27 cellular contexts compared by ENCODE assay signal in the genomic region with DNA sequence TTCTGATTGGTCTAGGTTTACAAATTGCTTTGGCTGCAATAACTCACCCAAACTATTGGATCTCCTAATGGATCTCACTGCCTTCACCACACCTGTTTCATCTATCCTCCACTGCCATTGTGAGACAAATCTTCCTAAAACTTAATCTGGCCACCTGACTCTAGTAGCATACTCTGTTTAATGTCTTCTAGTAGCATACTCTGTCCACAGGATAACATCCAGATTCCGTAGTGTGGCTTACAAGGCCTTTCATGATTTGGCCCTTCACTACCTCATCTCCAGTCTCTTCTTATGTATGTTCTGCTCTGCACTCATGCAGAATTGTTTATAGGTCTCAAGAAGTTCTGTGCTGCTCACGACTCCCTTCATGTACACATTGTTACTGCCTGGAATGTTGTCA. TPM values are rescaled to one million over a fixed set of nuclear protein-coding genes. Genes with fewer than 3 reads are reported as not detected.
DNase-seq lines count a peak whose midpoint lies in the region; ATAC-seq, FAIRE-seq and TF ChIP-seq lines count a peak whose summit lies in the region.
"Had no signal": no experiment of that assay in that cellular context is flagged by ENCODE, and none has a peak within 500 bp of the region (broad histone marks: within the 10 kb centered on the region; RNA-seq: fewer than 3 reads in every experiment).

No MANE protein-coding gene starts in this region.

- no peaks in the 10 kb centered on the region for H3K36me3 Mint-ChIP-seq in T-helper 17 cell (ENCODE audit: low read depth)
- H3K36me3 Mint-ChIP-seq: CD8-positive, alpha-beta T cell had no signal

- no peak overlapping the region for H3K4me3 Mint-ChIP-seq in T-helper 17 cell
- H3K4me3 Mint-ChIP-seq: B cell; CD4-positive, alpha-beta T cell; CD8-positive, alpha-beta T cell had no signal

- H3K4me2 ChIP-seq in K562 (ENCODE audit: insufficient read depth, low read length), result no peak overlapping the region
- H3K4me2 ChIP-seq: A549; BLaER1 treated with 17β-estradiol and CSF1 and Interleukin-3, amounts not matched to agents 10 nM and 100 nM had no signal

- H3K27ac ChIP-seq in K562 (ENCODE audit: extremely low read depth, low read depth, low read length), result no peak overlapping the region
- H3K27ac ChIP-seq in sigmoid colon, result peak overlapping the region in 3 of 4 donors; percentile 37 to 49 (median 49)
- H3K27ac ChIP-seq: 22Rv1; A549; BLaER1 treated with 17β-estradiol and CSF1 and Interleukin-3, amounts not matched to agents 10 nM and 100 nM; C4-2B had no signal

- peak overlapping the region; percentile 56; the same call in 1 of the 2 replicates for H2AFZ ChIP-seq in K562 (ENCODE audit: low read depth, low read length)

- intact Hi-C loops in K562 (cut with micrococcal nuclease), result no loop called here
- intact Hi-C loops in sigmoid colon (cut with DNase I), result no loop called here
- intact Hi-C loops in posterior vena cava (cut with DNase I), result loop anchor here in 1 of 2 donors (2.0 kb wide), 1 partner anchor 56 kb away; no protein-coding TSS in a partner anchor

- H3K4me1 Mint-ChIP-seq in T-helper 17 cell, result peaks cover 10% of the 10 kb centered on the region

- TF ChIP-seq POLR2A in K562 (conservative IDR thresholded peaks at IDR 0.05) (no peak), sigmoid colon (IDR thresholded peaks at IDR 0.05) (no peak)

- no peak for TF ChIP-seq CTCF in K562 (IDR thresholded peaks at IDR 0.05 in 2 of 3, conservative IDR thresholded peaks at IDR 0.05 in 1 of 3; ENCODE audit: insufficient read depth in 2 of 3, low read depth in 1 of 3, low read length in 3 of 3)
- no peak for TF ChIP-seq CTCF in sigmoid colon (IDR thresholded peaks at IDR 0.05)

- peaks cover 4% of the 10 kb centered on the region for H3K27me3 Mint-ChIP-seq in T-helper 17 cell
- H3K27me3 Mint-ChIP-seq: B cell; CD4-positive, alpha-beta T cell had no signal

- H3K27ac Mint-ChIP-seq in T-helper 17 cell, result peak overlapping the region; percentile 37
- H3K27ac Mint-ChIP-seq: B cell; CD4-positive, alpha-beta T cell; CD8-positive, alpha-beta T cell had no signal

- FAIRE-seq in K562 (lab: Jason Lieb, UNC), result no peak
- FAIRE-seq: A549, GM12878, GM12892, GM18507, GM19239 had no signal

- H4K20me1 ChIP-seq in K562 (replicated peaks; ENCODE audit: control insufficient read depth, insufficient read depth, low read length), result no peaks in the 10 kb centered on the region
- H4K20me1 ChIP-seq: BLaER1 treated with 17β-estradiol and CSF1 and Interleukin-3, amounts not matched to agents 10 nM and 100 nM had no signal

- no peaks in the 10 kb centered on the region; a peak in 1 of 5 replicates for H3K4me1 ChIP-seq in K562 (replicated peaks in 1 of 2; ENCODE audit: control insufficient read depth in 2 of 2, insufficient read depth in 2 of 2, low read length in 2 of 2)
- H3K4me1 ChIP-seq in sigmoid colon, result peaks cover 0 to 56% (median 47%) of the 10 kb centered on the region in 4 donors

- 30% methylated on average over 2 of the region's 2 CpGs for WGBS in K562 (ENCODE audit: insufficient coverage, low coverage, missing lambda C conversion rate)
- 87 to 89% methylated on average over 2 of the region's 2 CpGs for WGBS in sigmoid colon, 2 donors

- H3K27me3 ChIP-seq in K562 (ENCODE audit: control insufficient read depth in 2 of 2, insufficient read depth in 2 of 2, low read length in 2 of 2) (no peaks in the 10 kb centered on the region), sigmoid colon (no peaks in the 10 kb centered on the region)
- H3K27me3 ChIP-seq: BLaER1 treated with 17β-estradiol and CSF1 and Interleukin-3, amounts not matched to agents 10 nM and 100 nM had no signal

- no peak overlapping the region for H3K4me3 ChIP-seq in K562
- no peak overlapping the region for H3K4me3 ChIP-seq in sigmoid colon
- H3K4me3 ChIP-seq: A549; BLaER1 treated with 17β-estradiol and CSF1 and Interleukin-3, amounts not matched to agents 10 nM and 100 nM; GM12878 had no signal

- H3K9me3 ChIP-seq in T-helper 17 cell (ENCODE audit: control insufficient read depth, low read length, poor library complexity, severe bottlenecking) (no peaks in the 10 kb centered on the region), K562 (replicated peaks; ENCODE audit: control insufficient read depth, insufficient read depth, low read depth, low read length) (no peaks in the 10 kb centered on the region), sigmoid colon (no peaks in the 10 kb centered on the region)
- H3K9me3 ChIP-seq: A549 had no signal

- no peak for TF ChIP-seq RAD21 in K562 (CRISPR knock-in tag; conservative IDR thresholded peaks at IDR 0.05 in 1 of 2, IDR thresholded peaks at IDR 0.05 in 1 of 2)

- POLR2A ChIA-PET in K562 (lab: Yijun Ruan, JAX), result no interaction called here

- in situ Hi-C loops in K562 (cut with MboI), result no loop called here

- H3K36me3 ChIP-seq in K562 (ENCODE audit: control insufficient read depth, insufficient read depth, low read length), result no peaks in the 10 kb centered on the region
- H3K36me3 ChIP-seq in sigmoid colon, result peaks cover 0 to 8% (median 3%) of the 10 kb centered on the region in 4 donors

- TF ChIP-seq EP300 in K562 (IDR thresholded peaks at IDR 0.05; ENCODE audit: low read length) (no peak), sigmoid colon (IDR thresholded peaks at IDR 0.05) (no peak)

- H3K79me2 ChIP-seq in K562 (ENCODE audit: control insufficient read depth, insufficient read depth, low read length), result no peaks in the 10 kb centered on the region

- DNase-seq in T-helper 17 cell (no peak), K562 (ENCODE audit: extremely low read depth in 1 of 4, low spot score in 3 of 4) (no peak), left lobe of liver (ENCODE audit: low spot score) (peak; percentile 6), sigmoid colon (no peak), posterior vena cava (ENCODE audit: low spot score) (no peak), NCI-H82 treated with DMSO at 0.1 percent for 48 hours (lab: John Stamatoyannopoulos, UW; ENCODE audit: unreplicated experiment) (no peak), COR-L47 (lab: John Stamatoyannopoulos, UW) (no peak)
- DNase-seq: AML-193; CD4-positive, alpha-beta T cell; CD8-positive, alpha-beta T cell; DMS 273 treated with DMSO at 0.1 percent for 48 hours; DMS153; DMS53; DMS79; DND-41; EL; GDM1 had no signal

- CTCF ChIA-PET in K562 (lab: Yijun Ruan, JAX; ENCODE audit: low intra/inter-chr PET ratio), result no interaction called here

- no peaks in the 10 kb centered on the region for H3K9me1 ChIP-seq in K562 (ENCODE audit: control insufficient read depth, insufficient read depth, low read length)

- ATAC-seq in T-helper 17 cell (no peak), K562 (no peak), left lobe of liver (no peak), GM19023 (IDR thresholded peaks at IDR 0.05; ENCODE audit: unreplicated experiment) (no peak)
- ATAC-seq: A549; CD8-positive, alpha-beta T cell; GM12878 had no signal

- H3K9ac ChIP-seq in K562 (ENCODE audit: insufficient read depth in 1 of 2, low read depth in 2 of 2, low read length in 2 of 2), result no peak overlapping the region
- H3K9ac ChIP-seq: BLaER1 treated with 17β-estradiol and CSF1 and Interleukin-3, amounts not matched to agents 10 nM and 100 nM had no signal

- no TSS peak for BruUV-seq in K562 (replicated peaks; lab: Mats Ljungman, UMichigan)

RNA-seq across cellular contexts. Expression of gene HSD17B6, which starts 10.0 kb away (rescaled TPM):
- total RNA-seq in T-helper 17 cell (under 1 TPM in 1 of 2 donors, not detected in 1; 0.63 TPM), K562 (2014; rRNA removed) (0.94 and 1.1 TPM in 2 replicates), K562 (2014; rRNA removed; fragmentation: Illumina TruSeq; extraction: Trizol) (0.99 and 1.1 TPM in 2 replicates), K562 (2015; rRNA removed; fragmentation: Illumina TruSeq; extraction: Trizol) (0.47 and 1.1 TPM in 2 replicates), K562 (2021) (0.85 and 1.3 TPM in 2 replicates), left lobe of liver (554 TPM), sigmoid colon (10 to 100 TPM; 31.0 to 69.2 (median 55.8) TPM), posterior vena cava (10 to 100 TPM; 34.2 to 34.8 TPM)
- total RNA-seq in K562 (2011; cell fraction: chromatin; rRNA removed; ENCODE audit: low replicate concordance), result 0.72 and 1.5 TPM in 2 replicates
- 0.66 and 0.83 TPM in 2 replicates for total RNA-seq in K562 (2011; cell fraction: nucleolus; rRNA removed)
- total RNA-seq in K562 (2011; cell fraction: nucleoplasm; rRNA removed), result 3.8 and 4.6 TPM in 2 replicates
- polyA plus RNA-seq in K562 (2011; rRNA removed) (1.4 and 1.7 TPM in 2 replicates), K562 (2014; fragmentation: Illumina TruSeq; extraction: Trizol) (0.64 and 0.83 TPM in 2 replicates), K562 (2014; fragmentation: Nextera tagmentation; extraction: Ambion mirVana) (under 1 TPM; 0.53 to 0.94 TPM), K562 (2014; rRNA removed) (0.40 and 0.84 TPM in 2 replicates), sigmoid colon (1 to 10 TPM in 2 of 3 donors, under 1 TPM in 1; 0.92 to 3.5 (median 1.2) TPM)
- 0.25 and 0.47 TPM in 2 replicates for polyA plus RNA-seq in K562 (2011; cell fraction: cytosol; rRNA removed)
- polyA plus RNA-seq in K562 (2011; cell fraction: nucleus; rRNA removed), result 0.29 and 0.53 TPM in 2 replicates
- 0.66 and 1.1 TPM in 2 replicates for polyA plus RNA-seq in K562 (2012)
- polyA minus RNA-seq in K562 (2011; rRNA and poly(A)+ RNA removed), result 0.53 and 1.1 TPM in 2 replicates
- polyA minus RNA-seq in K562 (2011; cell fraction: cytosol; rRNA and poly(A)+ RNA removed), result not detected in 2 replicates
- polyA minus RNA-seq in K562 (2011; cell fraction: nucleus; rRNA and poly(A)+ RNA removed), result not detected in 2 replicates
- total RNA-seq: CD4-positive, alpha-beta T cell had no signal

RNA-seq across cellular contexts. Expression of gene PRIM1, which starts 21.0 kb away (rescaled TPM):
- total RNA-seq in T-helper 17 cell, result 10 to 100 TPM; 11.3 to 14.4 TPM
- total RNA-seq in K562 (2011; cell fraction: chromatin; rRNA removed; ENCODE audit: low replicate concordance), result 116 and 247 TPM in 2 replicates
- 59.5 and 64.6 TPM in 2 replicates for total RNA-seq in K562 (2011; cell fraction: nucleolus; rRNA removed)
- 79.8 and 102 TPM in 2 replicates for total RNA-seq in K562 (2011; cell fraction: nucleoplasm; rRNA removed)
- 65.1 and 67.2 TPM in 2 replicates for total RNA-seq in K562 (2014; rRNA removed)
- total RNA-seq in K562 (2014; rRNA removed; fragmentation: Illumina TruSeq; extraction: Trizol), result 149 and 170 TPM in 2 replicates
- 119 and 124 TPM in 2 replicates for total RNA-seq in K562 (2015; rRNA removed; fragmentation: Illumina TruSeq; extraction: Trizol)
- 82.2 and 83.9 TPM in 2 replicates for total RNA-seq in K562 (2021)
- 95.7 and 140 TPM in 2 replicates for polyA plus RNA-seq in K562 (2011; rRNA removed)
- polyA plus RNA-seq in K562 (2011; cell fraction: cytosol; rRNA removed), result 65.5 and 79.1 TPM in 2 replicates
- polyA plus RNA-seq in K562 (2011; cell fraction: nucleus; rRNA removed), result 48.2 and 74.4 TPM in 2 replicates
- polyA plus RNA-seq in K562 (2012), result 70.3 and 108 TPM in 2 replicates
- 148 and 152 TPM in 2 replicates for polyA plus RNA-seq in K562 (2014; fragmentation: Illumina TruSeq; extraction: Trizol)
- polyA plus RNA-seq in K562 (2014; fragmentation: Nextera tagmentation; extraction: Ambion mirVana), result 100 to 1,000 TPM; 175 to 179 TPM
- polyA plus RNA-seq in K562 (2014; rRNA removed), result 105 and 109 TPM in 2 replicates
- 172 TPM in 2 replicates for polyA minus RNA-seq in K562 (2011; rRNA and poly(A)+ RNA removed)
- 31.9 and 46.5 TPM in 2 replicates for polyA minus RNA-seq in K562 (2011; cell fraction: cytosol; rRNA and poly(A)+ RNA removed)
- polyA minus RNA-seq in K562 (2011; cell fraction: nucleus; rRNA and poly(A)+ RNA removed), result 44.2 and 85.0 TPM in 2 replicates
- 4.9 TPM for total RNA-seq in left lobe of liver
- total RNA-seq in sigmoid colon, result 1 to 10 TPM; 3.9 to 7.5 (median 6.5) TPM
- polyA plus RNA-seq in sigmoid colon, result 10 to 100 TPM in 1 of 3 donors, 1 to 10 TPM in 2; 2.4 to 11.0 (median 5.3) TPM
- total RNA-seq in posterior vena cava, result 1 to 10 TPM; 3.7 to 4.7 TPM

RNA-seq across cellular contexts. Expression of gene NACA, which starts 48.0 kb away (rescaled TPM):
- 1,000 to 10,000 TPM; 1,068 to 1,135 TPM for total RNA-seq in T-helper 17 cell
- 132 and 260 TPM in 2 replicates for total RNA-seq in K562 (2011; cell fraction: chromatin; rRNA removed; ENCODE audit: low replicate concordance)
- total RNA-seq in K562 (2011; cell fraction: nucleolus; rRNA removed), result 93.4 and 98.8 TPM in 2 replicates
- 176 and 303 TPM in 2 replicates for total RNA-seq in K562 (2011; cell fraction: nucleoplasm; rRNA removed)
- 1,508 and 1,729 TPM in 2 replicates for total RNA-seq in K562 (2014; rRNA removed)
- 2,249 and 2,401 TPM in 2 replicates for total RNA-seq in K562 (2014; rRNA removed; fragmentation: Illumina TruSeq; extraction: Trizol)
- total RNA-seq in K562 (2015; rRNA removed; fragmentation: Illumina TruSeq; extraction: Trizol), result 2,051 and 2,139 TPM in 2 replicates
- 1,030 and 1,135 TPM in 2 replicates for total RNA-seq in K562 (2021)
- 1,225 and 1,538 TPM in 2 replicates for polyA plus RNA-seq in K562 (2011; rRNA removed)
- 364 and 765 TPM in 2 replicates for polyA plus RNA-seq in K562 (2011; cell fraction: cytosol; rRNA removed)
- polyA plus RNA-seq in K562 (2011; cell fraction: nucleus; rRNA removed), result 212 and 417 TPM in 2 replicates
- 1,935 and 2,376 TPM in 2 replicates for polyA plus RNA-seq in K562 (2012)
- 1,591 and 1,645 TPM in 2 replicates for polyA plus RNA-seq in K562 (2014; fragmentation: Illumina TruSeq; extraction: Trizol)
- 1,000 to 10,000 TPM; 2,280 to 2,416 TPM for polyA plus RNA-seq in K562 (2014; fragmentation: Nextera tagmentation; extraction: Ambion mirVana)
- 1,506 and 1,626 TPM in 2 replicates for polyA plus RNA-seq in K562 (2014; rRNA removed)
- 1,074 and 1,137 TPM in 2 replicates for polyA minus RNA-seq in K562 (2011; rRNA and poly(A)+ RNA removed)
- 239 and 257 TPM in 2 replicates for polyA minus RNA-seq in K562 (2011; cell fraction: cytosol; rRNA and poly(A)+ RNA removed)
- polyA minus RNA-seq in K562 (2011; cell fraction: nucleus; rRNA and poly(A)+ RNA removed), result 60.7 and 154 TPM in 2 replicates
- 223 TPM for total RNA-seq in left lobe of liver
- total RNA-seq in sigmoid colon, result 1,000 to 10,000 TPM; 1,056 to 1,536 (median 1,356) TPM
- 1,000 to 10,000 TPM; 1,639 to 2,405 (median 1,646) TPM for polyA plus RNA-seq in sigmoid colon
- total RNA-seq in posterior vena cava, result 100 to 1,000 TPM; 530 to 542 TPM

Comparison
In these comparisons a context has a peak if more than half of its experiments do, and no peak if none do; other contexts are left out.
1. RNA of gene HSD17B6, which starts 10.0 kb away (total RNA-seq): 554 TPM in left lobe of liver (single experiment), 31.0 to 69.2 TPM in sigmoid colon and 34.2 to 34.8 TPM in posterior vena cava; 0.47 to 4.6 TPM in K562 and 0.63 TPM in T-helper 17 cell; every median in the first group is over 4 times any median in the second.